Comparison of ENCODE assay signal across 1 cellular context in the genomic region with DNA sequence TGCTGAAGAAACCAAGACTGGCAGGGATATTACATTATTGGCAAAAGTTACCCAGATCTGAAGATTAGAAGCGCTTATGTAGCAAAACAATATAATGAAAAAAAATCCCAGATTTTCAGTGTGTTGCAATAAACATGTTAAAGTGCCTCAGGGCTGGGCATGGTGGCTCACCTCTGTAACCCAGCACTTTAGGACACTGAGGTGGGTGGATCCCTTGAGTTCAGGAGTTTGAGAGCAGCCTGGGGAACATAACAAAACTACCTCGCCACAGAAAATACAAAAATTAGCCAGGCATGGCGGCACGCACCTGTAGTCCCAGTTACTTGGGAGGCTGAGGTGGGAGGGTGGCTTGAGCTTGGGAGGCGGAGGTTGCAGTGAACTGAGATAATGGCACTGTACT.
A peak's percentile ranks its signal among the peaks of the same experiment; 100 is the strongest.
TF ChIP-seq lines count a peak whose summit lies in the region.

No MANE protein-coding gene starts in this region.

TF ChIP-seq in HepG2, 621 proteins besides CTCF, POLR2A, EP300 and RAD21:
- TF ChIP-seq TARDBP (CRISPR knock-in tag; IDR thresholded peaks at IDR 0.05) (no peak), RBM22 (optimal IDR thresholded peaks at IDR 0.05; ENCODE audit: low read length) (peak; percentile 44)
